Comparison of ENCODE assay signal across 14 cellular contexts in the genomic region with DNA sequence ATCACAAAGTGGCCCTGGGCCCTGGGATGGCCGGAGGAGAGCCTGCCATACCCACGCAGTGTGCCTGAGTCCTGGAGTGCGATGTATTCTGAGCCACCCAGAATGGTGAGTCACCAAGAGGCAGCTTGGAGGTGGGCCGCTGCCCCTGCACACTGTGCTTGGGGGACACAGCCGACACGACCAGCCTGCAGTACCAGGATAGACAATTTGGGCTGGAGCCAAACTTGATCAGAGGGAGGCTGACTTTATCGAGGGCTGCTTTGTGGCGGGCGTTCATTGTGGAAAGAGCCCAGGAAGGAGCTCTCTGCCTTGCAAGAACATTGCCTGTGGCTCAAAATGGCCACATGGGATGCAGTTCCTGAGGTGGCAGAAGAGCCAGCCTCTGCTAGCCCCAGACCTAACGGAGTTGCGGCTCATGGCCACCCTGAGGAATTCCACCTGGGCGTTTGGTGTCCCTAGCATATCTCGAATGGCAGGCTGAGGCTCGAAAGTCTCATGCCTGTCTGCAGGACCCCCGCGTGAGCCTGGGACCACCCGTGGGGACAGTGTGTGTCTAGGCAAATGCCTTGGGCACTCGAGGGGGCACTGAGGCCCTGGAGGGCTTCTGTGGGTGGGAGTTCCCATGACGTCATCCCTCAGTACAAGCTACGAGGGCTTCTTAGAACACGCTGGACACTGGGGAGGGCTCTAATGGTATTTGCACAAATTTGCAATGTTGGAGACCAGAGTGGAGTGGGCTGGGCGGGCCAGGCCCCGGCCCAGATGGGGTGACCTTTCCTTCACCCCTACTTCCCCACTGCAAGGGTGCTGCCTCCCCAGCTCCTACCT.
"Had no signal": no experiment of that assay in that cellular context is flagged by ENCODE, and none has a peak within 500 bp of the region (broad histone marks: within the 10 kb centered on the region; RNA-seq: fewer than 3 reads in every experiment).

No MANE protein-coding gene starts in this region.

- H3K4me1 ChIP-seq: parathyroid adenoma, upper lobe of right lung had no signal

- DNase-seq: activated CD8-positive, alpha-beta memory T cell treated with anti-CD3 and anti-CD28 coated beads, Interleukin-2, amount 50 U/mL, for 4 hours; activated naive CD4-positive, alpha-beta T cell; activated T-cell treated with anti-CD3 and anti-CD28 coated beads, Interleukin-2, amount 50 U/mL, for 24 hours; cortex of kidney; left colon; spleen; stimulated activated CD4-positive, alpha-beta T cell treated with anti-CD3 and anti-CD28 coated beads, Interleukin-4, amount 100 ng/mL, for 1 hour; stimulated activated naive CD4-positive, alpha-beta T cell treated with Interleukin-2 at 50 U/mL for 16 hours; T-helper 9 cell; upper lobe of right lung had no signal

- H3K79me2 ChIP-seq: parathyroid adenoma had no signal

- H3K36me3 ChIP-seq: heart left ventricle, spleen, upper lobe of right lung had no signal

- H3K27me3 ChIP-seq: heart left ventricle, spleen, upper lobe of right lung had no signal

- H3K9me3 ChIP-seq: heart left ventricle, spleen, upper lobe of right lung had no signal

- H3K27ac ChIP-seq: heart left ventricle, parathyroid adenoma, upper lobe of right lung had no signal

- FAIRE-seq: bronchial epithelial cell, keratinocyte had no signal

- ATAC-seq: upper lobe of right lung had no signal

- H3K9ac ChIP-seq: parathyroid adenoma had no signal

- H3K4me3 ChIP-seq: upper lobe of right lung had no signal
